Comparison of ENCODE assay signal across 21 cellular contexts in the genomic region with DNA sequence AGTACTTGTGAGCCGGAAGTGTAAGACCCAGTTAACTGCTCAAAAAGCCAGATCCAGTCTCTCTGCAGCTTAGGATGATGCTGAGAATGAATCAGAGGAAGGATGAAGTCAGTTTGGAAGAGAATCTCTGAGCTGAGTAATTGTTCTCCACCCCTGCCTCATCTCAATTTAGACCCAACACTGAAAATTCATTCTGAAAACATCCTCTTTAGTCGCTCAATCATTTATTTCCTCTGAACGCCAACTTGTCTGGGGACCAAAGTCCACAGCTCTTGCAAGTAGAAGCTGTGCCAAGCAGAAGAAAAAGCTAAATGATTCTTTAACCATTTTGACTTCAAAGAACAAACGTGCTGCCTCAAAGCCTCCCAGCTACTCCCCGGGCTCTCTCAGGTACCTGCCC.
A peak's percentile ranks its signal among the peaks of the same experiment; 100 is the strongest.
DNase-seq lines count a peak whose midpoint lies in the region; ATAC-seq and TF ChIP-seq lines count a peak whose summit lies in the region.
"Had no signal": no experiment of that assay in that cellular context is flagged by ENCODE, and none has a peak within 500 bp of the region (broad histone marks: within the 10 kb centered on the region; RNA-seq: fewer than 3 reads in every experiment).

No MANE protein-coding gene starts in this region.

- peak; percentile 44 to 72 (median 58) for ATAC-seq in right lobe of liver
- no peak for ATAC-seq in GM19395 (IDR thresholded peaks at IDR 0.05; ENCODE audit: unreplicated experiment)
- ATAC-seq: activated CD4-positive, alpha-beta T cell treated with anti-CD3 and anti-CD28 coated beads for 36 hours; naive thymus-derived CD8-positive, alpha-beta T cell; PC-3; Right ventricle myocardium inferior had no signal

- no peak for TF ChIP-seq CTCF in fibroblast of mammary gland (conservative IDR thresholded peaks at IDR 0.05; ENCODE audit: control insufficient read depth, insufficient read depth, low read depth, low read length)
- TF ChIP-seq CTCF in right lobe of liver (IDR thresholded peaks at IDR 0.05), result no peak

- DNase-seq in MG63 (peak; percentile 5), fibroblast of mammary gland (ENCODE audit: low read depth) (peak; percentile 12), right lobe of liver (peak in 1 of 3 donors; percentile 71), stromal cell of bone marrow (ENCODE audit: low read depth) (peak; percentile 13), OCI-M2 (lab: John Stamatoyannopoulos, UW; ENCODE audit: unreplicated experiment) (no peak), Ammon's horn (ENCODE audit: low spot score) (no peak)
- DNase-seq: activated CD4-positive, alpha-beta T cell treated with anti-CD3 and anti-CD28 coated beads for 36 hours; activated T-cell treated with anti-CD3 and anti-CD28 coated beads, Interleukin-2, amount 50 U/mL, for 1 hour; CD4-positive, alpha-beta memory T cell; glutamatergic neuron; Kasumi-1; MV-4-11; naive thymus-derived CD8-positive, alpha-beta T cell; NCI-H524; PC-3; stimulated activated CD4-positive, alpha-beta T cell treated with anti-CD3 and anti-CD28 coated beads, Interleukin-2, amount 100 ng/mL, for 24 hours; T-helper 2 cell; upper lobe of right lung had no signal

- H3K4me1 ChIP-seq in right lobe of liver, result peaks cover 0 to 55% (median 22%) of the 10 kb centered on the region in 4 donors
- H3K4me1 ChIP-seq: upper lobe of right lung had no signal

- no peak for TF ChIP-seq POLR2A in right lobe of liver (IDR thresholded peaks at IDR 0.05)

- H3K27ac ChIP-seq in right lobe of liver, result peak overlapping the region; percentile 78 to 93 (median 88)
- H3K27ac ChIP-seq: HL-60, upper lobe of right lung had no signal

- H3K27me3 ChIP-seq in MG63 (no peaks in the 10 kb centered on the region), right lobe of liver (no peaks in the 10 kb centered on the region)
- H3K27me3 ChIP-seq: upper lobe of right lung had no signal

- intact Hi-C loops in right lobe of liver (cut with DNase I), result no loop called here

- H3K9me3 ChIP-seq in MG63 (no peaks in the 10 kb centered on the region), right lobe of liver (no peaks in the 10 kb centered on the region)
- H3K9me3 ChIP-seq: upper lobe of right lung had no signal

- H3K4me3 ChIP-seq in MG63, result no peak overlapping the region
- no peak overlapping the region for H3K4me3 ChIP-seq in fibroblast of mammary gland (ENCODE audit: control insufficient read depth, low read depth, low read length)
- peak overlapping the region in 2 of 3 donors; percentile 7 to 21 for H3K4me3 ChIP-seq in right lobe of liver
- H3K4me3 ChIP-seq: upper lobe of right lung had no signal

- H3K36me3 ChIP-seq in MG63, result no peaks in the 10 kb centered on the region
- H3K36me3 ChIP-seq in right lobe of liver, result no peaks in the 10 kb centered on the region
- H3K36me3 ChIP-seq: upper lobe of right lung had no signal

- 26% methylated on average over 5 of the region's 5 CpGs for whole genome bisulfite sequencing in right lobe of liver (ENCODE audit: insufficient coverage, low coverage, low lambda C conversion rate, missing lambda C conversion rate)

Comparison
In these comparisons a context has a peak if more than half of its experiments do, and no peak if none do; other contexts are left out.
1. DNase-seq: peak in MG63 (single experiment), fibroblast of mammary gland (single experiment) and stromal cell of bone marrow (single experiment); none in OCI-M2 (single experiment) and Ammon's horn (single experiment).
2. H3K4me3 ChIP-seq: peak in right lobe of liver (2 of 3); none in MG63 (single experiment) and fibroblast of mammary gland (single experiment).